Comparison of ENCODE assay signal across 25 cellular contexts in genomic region chr17:65664696-65665095, GRCh38.
DNase-seq lines count a peak whose midpoint lies in the region; ATAC-seq, FAIRE-seq and TF ChIP-seq lines count a peak whose summit lies in the region.
"Had no signal": no experiment of that assay in that cellular context is flagged by ENCODE, and none has a peak within 500 bp of the region (broad histone marks: within the 10 kb centered on the region; RNA-seq: fewer than 3 reads in every experiment).

No MANE protein-coding gene starts in this region.

- H3K9me3 ChIP-seq in HepG2 (ENCODE audit: low read length) (no peaks in the 10 kb centered on the region), right lobe of liver (no peaks in the 10 kb centered on the region), osteoblast (ENCODE audit: low read depth, low read length) (no peaks in the 10 kb centered on the region), uterus (no peaks in the 10 kb centered on the region)
- H3K9me3 ChIP-seq: BE2C, BLaER1 had no signal

- no peak overlapping the region for H2AFZ ChIP-seq in HepG2 (ENCODE audit: low read length)
- H2AFZ ChIP-seq in osteoblast (ENCODE audit: low read length): peak overlapping the region; percentile 72

- POLR2A ChIA-PET in HepG2 (lab: Yijun Ruan, JAX): no interaction called here

- H4K20me1 ChIP-seq in HepG2 (ENCODE audit: insufficient read depth, low read length) (no peaks in the 10 kb centered on the region), osteoblast (ENCODE audit: insufficient read depth, low read length) (no peaks in the 10 kb centered on the region)
- H4K20me1 ChIP-seq: BLaER1 had no signal

- no peak for TF ChIP-seq RAD21 in HepG2 (CRISPR knock-in tag; IDR thresholded peaks at IDR 0.05)

- no peak overlapping the region for H3K4me3 ChIP-seq in HepG2 (replicated peaks in 1 of 3; ENCODE audit: insufficient read depth in 1 of 3, low read depth in 2 of 3, low read length in 3 of 3)
- no peak overlapping the region for H3K4me3 ChIP-seq in right lobe of liver
- H3K4me3 ChIP-seq in osteoblast (ENCODE audit: insufficient read depth, low read length): no peak overlapping the region
- H3K4me3 ChIP-seq in uterus: no peak overlapping the region
- H3K4me3 ChIP-seq: BLaER1, GM12878 had no signal

- H3K4me1 ChIP-seq in HepG2 (ENCODE audit: insufficient read depth, low read length) (peaks cover 16% of the 10 kb centered on the region), right lobe of liver (no peaks in the 10 kb centered on the region), osteoblast (ENCODE audit: insufficient read depth, low read length) (peaks cover 22% of the 10 kb centered on the region), uterus (no peaks in the 10 kb centered on the region)
- H3K4me1 ChIP-seq: BE2C, BLaER1 had no signal

- H3K4me2 ChIP-seq in HepG2 (ENCODE audit: low read depth, low read length): no peak overlapping the region
- H3K4me2 ChIP-seq in osteoblast (ENCODE audit: insufficient read depth, low read length): peak overlapping the region; percentile 30
- H3K4me2 ChIP-seq: BLaER1 had no signal

- CTCF ChIA-PET in HepG2 (lab: Yijun Ruan, JAX; ENCODE audit: low intra/inter-chr PET ratio, low total read pairs): no interaction called here

- no peak for TF ChIP-seq POLR2A in HepG2 (IDR thresholded peaks at IDR 0.05; ENCODE audit: insufficient read depth in 1 of 2, low read depth in 2 of 2, low read length in 2 of 2)
- no peak for TF ChIP-seq POLR2A in right lobe of liver (IDR thresholded peaks at IDR 0.05)
- no peak for TF ChIP-seq POLR2A in uterus (IDR thresholded peaks at IDR 0.05)

- DNase-seq in HepG2 (ENCODE audit: low spot score): no peak
- DNase-seq in right lobe of liver: no peak
- no peak for DNase-seq in osteoblast (ENCODE audit: insufficient read length, low spot score, missing footprints)
- no peak for DNase-seq in uterus
- DNase-seq in activated T-cell treated with anti-CD3 and anti-CD28 coated beads for 4 hours: no peak
- DNase-seq: ACHN; BE2C; C1 segment of cervical spinal cord; CD4-positive, alpha-beta memory T cell; CD4-positive, CD25-positive, alpha-beta regulatory T cell; CD8-positive, alpha-beta memory T cell; COR-L47; DMS 273 treated with DMSO at 0.1 percent for 48 hours; DMS153; DMS53; DMS79; DND-41; EL; GDM1 had no signal

- ATAC-seq in HepG2 (no peak), right lobe of liver (no peak), HG03025 (IDR thresholded peaks at IDR 0.05; ENCODE audit: low FRiP score, unreplicated experiment) (no peak)
- ATAC-seq: GM12878 had no signal

- no peak for FAIRE-seq in HepG2 (lab: Jason Lieb, UNC)
- FAIRE-seq: GM12878, GM12892, GM18507 had no signal

- intact Hi-C loops in HepG2 (cut with micrococcal nuclease; ENCODE audit: unreplicated experiment): no loop called here
- intact Hi-C loops in right lobe of liver (cut with DNase I): no loop called here
- intact Hi-C loops in uterus (cut with DNase I; ENCODE audit: low total_unique reads): no loop called here

- H3K27me3 ChIP-seq in HepG2 (ENCODE audit: control insufficient read depth in 1 of 2, insufficient read depth in 2 of 2, low read length in 2 of 2) (no peaks in the 10 kb centered on the region), right lobe of liver (no peaks in the 10 kb centered on the region), osteoblast (ENCODE audit: insufficient read depth, low read length) (no peaks in the 10 kb centered on the region), uterus (no peaks in the 10 kb centered on the region)
- H3K27me3 ChIP-seq: BLaER1 had no signal

- H3K79me2 ChIP-seq in HepG2 (ENCODE audit: insufficient read depth, low read length): no peaks in the 10 kb centered on the region
- no peaks in the 10 kb centered on the region for H3K79me2 ChIP-seq in osteoblast (ENCODE audit: insufficient read depth, low read length)

- H3K27ac ChIP-seq in HepG2 (ENCODE audit: extremely low read length, insufficient read depth, low read length) (no peak overlapping the region), right lobe of liver (no peak overlapping the region), osteoblast (ENCODE audit: low read depth, low read length) (peak overlapping the region; percentile 63), uterus (peak overlapping the region; percentile 59 to 66)
- H3K27ac ChIP-seq: 22Rv1, BLaER1 had no signal

- BruUV-seq in HepG2 (replicated peaks; lab: Mats Ljungman, UMichigan): no TSS peak

- TF ChIP-seq EP300 in HepG2 (IDR thresholded peaks at IDR 0.05; ENCODE audit: low read depth in 2 of 2, low read length in 2 of 2) (no peak), HepG2 (CRISPR knock-in tag; IDR thresholded peaks at IDR 0.05; ENCODE audit: borderline replicate concordance) (no peak)

- H3K36me3 ChIP-seq in HepG2 (replicated peaks in 1 of 2; ENCODE audit: control insufficient read depth in 1 of 2, insufficient read depth in 2 of 2, low read length in 2 of 2) (no peaks in the 10 kb centered on the region), right lobe of liver (no peaks in the 10 kb centered on the region), osteoblast (ENCODE audit: insufficient read depth, low read length) (no peaks in the 10 kb centered on the region), uterus (no peaks in the 10 kb centered on the region)
- H3K36me3 ChIP-seq: BE2C, BLaER1 had no signal

- in situ Hi-C loops in HepG2 (cut with HindIII; ENCODE audit: extremely low pct_ligation_motif_present, low pct_unique_long_range_greater_than_20kb): no loop called here

- no peak overlapping the region for H3K9ac ChIP-seq in HepG2 (ENCODE audit: insufficient read depth, low read depth, low read length)
- H3K9ac ChIP-seq: BLaER1 had no signal

- TF ChIP-seq CTCF in HepG2 (CRISPR knock-in tag; IDR thresholded peaks at IDR 0.05) (no peak), right lobe of liver (IDR thresholded peaks at IDR 0.05) (no peak), osteoblast (IDR thresholded peaks at IDR 0.05; ENCODE audit: extremely low read depth, low read depth, low read length) (no peak), uterus (IDR thresholded peaks at IDR 0.05) (no peak)

- WGBS in HepG2 (ENCODE audit: low lambda C conversion rate): 96% methylated on average over 1 of the region's 1 CpG
- WGBS in right lobe of liver (ENCODE audit: insufficient coverage, low coverage, low lambda C conversion rate, missing lambda C conversion rate): 100% methylated on average over 1 of the region's 1 CpG

TF ChIP-seq in HepG2, 621 proteins besides CTCF, POLR2A, EP300 and RAD21:
- TF ChIP-seq IRF9 (CRISPR knock-in tag; IDR thresholded peaks at IDR 0.05; ENCODE audit: borderline replicate concordance) (no peak), ZNF12 (CRISPR knock-in tag; IDR thresholded peaks at IDR 0.05) (peak; percentile 80)

Comparison
In these comparisons a context has a peak if more than half of its experiments do, and no peak if none do; other contexts are left out.
1. H3K27ac ChIP-seq: peak in osteoblast (single experiment) and uterus (2 of 2); none in HepG2 (single experiment) and right lobe of liver (0 of 3).